Comparison of ENCODE assay signal across 33 cellular contexts in the genomic region with DNA sequence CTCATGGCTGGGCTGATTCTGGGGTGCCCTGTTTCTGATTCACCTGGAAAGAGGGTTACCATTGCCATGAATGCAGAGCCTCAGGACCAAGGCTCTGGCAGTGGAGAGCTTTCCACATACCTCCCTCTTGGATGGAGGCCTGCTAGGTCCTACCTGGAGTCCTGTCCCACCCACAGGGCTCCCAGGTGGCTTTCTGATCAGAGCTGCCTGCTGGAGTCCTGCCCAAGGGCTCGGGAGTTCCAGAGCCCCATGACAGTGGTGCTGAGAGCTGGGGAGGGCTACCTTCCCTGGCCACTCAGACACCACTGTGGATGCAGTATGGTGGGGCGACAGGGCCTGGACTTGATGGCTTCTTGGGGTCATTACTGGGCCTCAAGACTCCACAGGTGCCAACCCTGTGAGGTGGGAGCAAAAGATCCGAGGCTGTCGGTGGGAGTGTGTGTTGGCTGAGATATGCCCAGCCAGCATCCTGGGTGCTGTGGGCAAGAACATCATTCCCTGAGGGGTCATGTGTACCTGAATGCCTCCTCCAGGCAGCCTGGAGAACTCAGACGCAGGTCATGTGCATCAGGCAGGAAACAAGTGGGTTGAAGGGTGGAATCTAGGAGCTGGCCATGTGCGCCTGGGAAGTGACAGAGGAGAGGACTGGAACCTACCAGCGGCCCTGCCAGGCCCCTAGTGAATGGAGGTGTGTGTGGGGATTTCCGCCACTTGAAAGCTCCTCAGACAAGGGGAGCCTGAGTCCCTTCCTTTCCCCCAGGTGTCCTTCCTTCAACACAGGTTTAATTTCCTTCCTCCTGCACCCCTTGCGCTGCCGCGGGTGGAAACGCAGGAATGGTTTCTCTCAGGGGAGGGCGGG. TPM values are rescaled to one million over a fixed set of nuclear protein-coding genes. Genes with fewer than 3 reads are reported as not detected.
DNase-seq lines count a peak whose midpoint lies in the region; ATAC-seq and TF ChIP-seq lines count a peak whose summit lies in the region.
"Had no signal": no experiment of that assay in that cellular context is flagged by ENCODE, and none has a peak within 500 bp of the region (broad histone marks: within the 10 kb centered on the region; RNA-seq: fewer than 3 reads in every experiment).

No MANE protein-coding gene starts in this region.

- no peak for TF ChIP-seq CTCF in nephron progenitor cell (IDR thresholded peaks at IDR 0.05)

- H3K36me3 ChIP-seq in CD8-positive, alpha-beta memory T cell (ENCODE audit: insufficient read depth, low read length) = no peaks in the 10 kb centered on the region
- H3K36me3 ChIP-seq in HUES6 (ENCODE audit: control insufficient read depth, insufficient read depth, low read length) (no peaks in the 10 kb centered on the region), iPS-15b (ENCODE audit: control insufficient read depth, insufficient read depth, low read length) (no peaks in the 10 kb centered on the region)
- H3K36me3 ChIP-seq: esophagus squamous epithelium, gastroesophageal sphincter, MG63, Peyer's patch had no signal

- H3K36me3 Mint-ChIP-seq in CD8-positive, alpha-beta memory T cell = peaks cover 0 to 7% (median 0%) of the 10 kb centered on the region in 3 donors
- no peaks in the 10 kb centered on the region for H3K36me3 Mint-ChIP-seq in nephron progenitor cell (ENCODE audit: low read depth)
- H3K36me3 Mint-ChIP-seq: activated naive CD8-positive, alpha-beta T cell treated with anti-CD3 and anti-CD28 coated beads, Interleukin-2, amount 10 ng/mL, durations not matched to agents 7 days and 5 days; stimulated activated memory B cell treated with anti-CD40 and anti-IgM and Interleukin-4, amounts not matched to agents 10 μg/mL and 1 μg/mL and 100 μg/mL, for 72 hours had no signal

- ATAC-seq in sciatic nerve = no peak
- ATAC-seq: GM12878; left colon; stimulated activated memory B cell treated with anti-CD40 and anti-IgM and Interleukin-4, amounts not matched to agents 10 μg/mL and 1 μg/mL and 100 μg/mL, for 72 hours had no signal

- CTCF ChIA-PET in CD8-positive, alpha-beta memory T cell (lab: Charles Lee) = interaction anchor here (0.9 kb wide), 1 partner anchor 15 kb away, joined by 3 read pairs; no protein-coding TSS in a partner anchor

- no peaks in the 10 kb centered on the region for H3K9me3 ChIP-seq in CD8-positive, alpha-beta memory T cell (ENCODE audit: low read length)
- H3K9me3 ChIP-seq in HUES6 (ENCODE audit: control insufficient read depth, insufficient read depth, low read depth, low read length) (no peaks in the 10 kb centered on the region), iPS-15b (ENCODE audit: control insufficient read depth, insufficient read depth, low read length) (no peaks in the 10 kb centered on the region)
- H3K9me3 ChIP-seq: esophagus squamous epithelium, MG63, Peyer's patch had no signal

- no peaks in the 10 kb centered on the region for H3K9me3 Mint-ChIP-seq in CD8-positive, alpha-beta memory T cell
- H3K9me3 Mint-ChIP-seq in nephron progenitor cell = no peaks in the 10 kb centered on the region
- H3K9me3 Mint-ChIP-seq: activated CD4-positive, alpha-beta T cell treated with anti-CD3 and anti-CD28 coated beads, Interleukin-2, amount 10 ng/mL, durations not matched to agents 7 days and 5 days; activated naive CD8-positive, alpha-beta T cell treated with anti-CD3 and anti-CD28 coated beads, Interleukin-2, amount 10 ng/mL, durations not matched to agents 7 days and 5 days; activated T-helper 2 cell treated with anti-CD3 and anti-CD28 coated beads, Interferon-gamma antibody, Interleukin-2, Interleukin-4, amounts not matched to agents 10 μg/mL and 5 μg/mL and 100 μg/mL, durations not matched to agents 14 hours and 24 hours and 36 hours; stimulated activated memory B cell treated with anti-CD40 and anti-IgM and Interleukin-4, amounts not matched to agents 10 μg/mL and 1 μg/mL and 100 μg/mL, for 72 hours had no signal

- no peak overlapping the region for H3K27ac ChIP-seq in CD8-positive, alpha-beta memory T cell (ENCODE audit: low read depth, low read length)
- H3K27ac ChIP-seq in HUES6 (ENCODE audit: low read depth, low read length) = peak overlapping the region; percentile 88; the same call in 1 of the 2 replicates
- H3K27ac ChIP-seq: esophagus squamous epithelium, gastroesophageal sphincter, Peyer's patch, SJSA1 had no signal

- H3K27me3 ChIP-seq in CD8-positive, alpha-beta memory T cell (ENCODE audit: insufficient read depth, low read length, poor library complexity, severe bottlenecking) = peaks cover 42% of the 10 kb centered on the region
- H3K27me3 ChIP-seq in HUES6 (ENCODE audit: control insufficient read depth, insufficient read depth, low read length) = peaks cover 62% of the 10 kb centered on the region
- H3K27me3 ChIP-seq in iPS-15b (ENCODE audit: control insufficient read depth, insufficient read depth, low read length) = peaks cover 73% of the 10 kb centered on the region

- POLR2A ChIA-PET in CD8-positive, alpha-beta memory T cell (lab: Charles Lee) = no interaction called here

- intact Hi-C loops in sciatic nerve (cut with DNase I) = no loop called here

- no peak for TF ChIP-seq POLR2A in erythroblast (IDR thresholded peaks at IDR 0.05; ENCODE audit: low read length)

- peak overlapping the region; percentile 7 to 72 (median 58) for H3K4me3 Mint-ChIP-seq in CD8-positive, alpha-beta memory T cell
- H3K4me3 Mint-ChIP-seq in nephron progenitor cell = peak overlapping the region; percentile 61
- H3K4me3 Mint-ChIP-seq: activated CD4-positive, alpha-beta T cell treated with anti-CD3 and anti-CD28 coated beads, Interleukin-2, amount 10 ng/mL, durations not matched to agents 7 days and 5 days; activated naive CD8-positive, alpha-beta T cell treated with anti-CD3 and anti-CD28 coated beads, Interleukin-2, amount 10 ng/mL, durations not matched to agents 7 days and 5 days had no signal

- no peak for DNase-seq in CD8-positive, alpha-beta memory T cell
- DNase-seq in nephron progenitor cell (no peak), sciatic nerve (ENCODE audit: low spot score) (no peak), erythroblast (lab: John Stamatoyannopoulos, UW) (no peak), NCI-H510A (lab: John Stamatoyannopoulos, UW) (no peak), NCI-H1417 (lab: John Stamatoyannopoulos, UW) (no peak)
- DNase-seq: activated CD4-positive, alpha-beta T cell treated with anti-CD3 and anti-CD28 coated beads, Interleukin-2, amount 10 ng/mL, durations not matched to agents 7 days and 5 days; activated naive CD8-positive, alpha-beta T cell treated with anti-CD3 and anti-CD28 coated beads, Interleukin-2, amount 10 ng/mL, durations not matched to agents 7 days and 5 days; effector CD4-positive, alpha-beta T cell; esophagus squamous epithelium; GOT3; IMR-90; left colon; mesenchymal stem cell; MG63; NCI-H1417 treated with DMSO at 0.1 percent for 48 hours; NCI-H2107; NCI-H524; NK-92 treated with Interleukin-12 subunit alpha and Interleukin-12 subunit beta, amount 100 ng/mL, for 24 hours; Peyer's patch; stimulated activated CD4-positive, alpha-beta T cell treated with anti-CD3 and anti-CD28 coated beads, Interleukin-1b, Interleukin-23, amount 100 ng/mL, for 48 hours had no signal

- no peak overlapping the region for H3K27ac Mint-ChIP-seq in CD8-positive, alpha-beta memory T cell
- no peak overlapping the region for H3K27ac Mint-ChIP-seq in nephron progenitor cell
- H3K27ac Mint-ChIP-seq: activated CD4-positive, alpha-beta T cell treated with anti-CD3 and anti-CD28 coated beads, Interleukin-2, amount 10 ng/mL, durations not matched to agents 7 days and 5 days; activated naive CD8-positive, alpha-beta T cell treated with anti-CD3 and anti-CD28 coated beads, Interleukin-2, amount 10 ng/mL, durations not matched to agents 7 days and 5 days; activated T-helper 2 cell treated with anti-CD3 and anti-CD28 coated beads, Interferon-gamma antibody, Interleukin-2, Interleukin-4, amounts not matched to agents 10 μg/mL and 5 μg/mL and 100 μg/mL, durations not matched to agents 14 hours and 24 hours and 36 hours; stimulated activated memory B cell treated with anti-CD40 and anti-IgM and Interleukin-4, amounts not matched to agents 10 μg/mL and 1 μg/mL and 100 μg/mL, for 72 hours had no signal

- H3K27me3 Mint-ChIP-seq in CD8-positive, alpha-beta memory T cell = peaks cover 49 to 73% of the 10 kb centered on the region in 2 donors
- H3K27me3 Mint-ChIP-seq in nephron progenitor cell (ENCODE audit: low read depth, poor library complexity) = peaks cover 89% of the 10 kb centered on the region

- H3K4me3 ChIP-seq in CD8-positive, alpha-beta memory T cell (ENCODE audit: low read length) = no peak overlapping the region
- H3K4me3 ChIP-seq in HUES6 (ENCODE audit: low read depth, low read length) = peak overlapping the region; percentile 76
- H3K4me3 ChIP-seq in iPS-15b (ENCODE audit: low read depth, low read length) = peak overlapping the region; percentile 60
- H3K4me3 ChIP-seq: esophagus squamous epithelium, GM12878, MG63, Peyer's patch, SJSA1 had no signal

- H3K4me1 ChIP-seq in CD8-positive, alpha-beta memory T cell (ENCODE audit: insufficient read depth, low read length) = peaks cover 17% of the 10 kb centered on the region
- H3K4me1 ChIP-seq in HUES6 (ENCODE audit: control insufficient read depth, insufficient read depth, low read length) (peaks cover 37% of the 10 kb centered on the region), iPS-15b (ENCODE audit: control insufficient read depth, insufficient read depth, low read length) (peaks cover 14% of the 10 kb centered on the region)

- H3K9ac ChIP-seq in HUES6 (ENCODE audit: low read length) (peak overlapping the region; percentile 96), iPS-15b (ENCODE audit: low read depth, low read length) (no peak overlapping the region)

- H3K4me1 Mint-ChIP-seq in CD8-positive, alpha-beta memory T cell = peaks cover 12 to 39% (median 21%) of the 10 kb centered on the region in 3 donors
- peaks cover 51% of the 10 kb centered on the region for H3K4me1 Mint-ChIP-seq in nephron progenitor cell

RNA-seq across cellular contexts. Expression of a gene that starts 2.3 kb away (rescaled TPM):
- not detected for total RNA-seq in CD8-positive, alpha-beta memory T cell
- not detected for polyA plus RNA-seq in CD8-positive, alpha-beta memory T cell
- total RNA-seq in sciatic nerve = 0.98 TPM
- total RNA-seq: activated CD4-positive, alpha-beta T cell treated with anti-CD3 and anti-CD28 coated beads, Interleukin-2, amount 10 ng/mL, durations not matched to agents 7 days and 5 days; activated naive CD8-positive, alpha-beta T cell treated with anti-CD3 and anti-CD28 coated beads, Interleukin-2, amount 10 ng/mL, durations not matched to agents 7 days and 5 days; GM12878; T-helper 1 cell treated with Interleukin-12 subunit alpha and Interleukin-12 subunit beta and Interleukin-4 antibody, amounts not matched to agents 30 ng/mL and 1 ng/mL, for 36 hours had no signal
- polyA plus RNA-seq: CD14-positive monocyte had no signal

RNA-seq across cellular contexts. Expression of a gene that starts 30.6 kb away (rescaled TPM):
- total RNA-seq in CD8-positive, alpha-beta memory T cell = not detected
- not detected for polyA plus RNA-seq in CD8-positive, alpha-beta memory T cell
- total RNA-seq in sciatic nerve = not detected
- total RNA-seq: activated CD4-positive, alpha-beta T cell treated with anti-CD3 and anti-CD28 coated beads, Interleukin-2, amount 10 ng/mL, durations not matched to agents 7 days and 5 days; activated naive CD8-positive, alpha-beta T cell treated with anti-CD3 and anti-CD28 coated beads, Interleukin-2, amount 10 ng/mL, durations not matched to agents 7 days and 5 days; activated T-helper 2 cell treated with anti-CD3 and anti-CD28 coated beads, Interferon-gamma antibody, Interleukin-2, Interleukin-4, amounts not matched to agents 10 μg/mL and 5 μg/mL and 100 μg/mL, durations not matched to agents 14 hours and 24 hours and 36 hours; chondrocyte; GM12878; IMR-90; left colon; pulmonary artery endothelial cell; SJSA1; T-helper 1 cell treated with Interleukin-12 subunit alpha and Interleukin-12 subunit beta and Interleukin-4 antibody, amounts not matched to agents 30 ng/mL and 1 ng/mL, for 36 hours had no signal
- polyA plus RNA-seq: GM12878, IMR-90, neural cell had no signal
